Comparison of ENCODE assay signal across 28 cellular contexts in the genomic region with DNA sequence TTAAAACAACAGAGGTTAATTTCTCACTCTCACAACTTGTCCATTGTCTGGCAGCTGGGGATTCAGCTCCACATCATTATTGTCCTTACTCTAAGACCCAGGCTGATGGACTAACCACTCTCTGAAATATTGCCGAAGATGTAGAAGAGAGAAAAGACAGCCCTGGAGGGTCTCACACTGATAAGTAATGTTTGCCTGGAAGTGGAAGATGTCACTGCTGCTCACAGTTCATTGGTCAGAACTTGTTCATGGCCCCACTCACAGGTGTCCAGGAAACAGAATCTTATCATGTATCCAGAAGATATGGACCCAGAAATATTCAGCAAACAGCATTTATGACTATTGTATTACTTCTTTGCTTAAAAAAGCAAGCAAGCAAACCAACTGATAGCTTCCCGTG.
"Had no signal": no experiment of that assay in that cellular context is flagged by ENCODE, and none has a peak within 500 bp of the region (broad histone marks: within the 10 kb centered on the region; RNA-seq: fewer than 3 reads in every experiment).

No MANE protein-coding gene starts in this region.

- H3K4me1 ChIP-seq: body of pancreas, breast epithelium had no signal

- FAIRE-seq: astrocyte had no signal

- H3K36me3 ChIP-seq: breast epithelium, WERI-Rb-1 had no signal

- ATAC-seq: activated CD8-positive, alpha-beta memory T cell treated with anti-CD3 and anti-CD28 coated beads, Interleukin-2, amount 10 ng/mL, durations not matched to agents 7 days and 5 days; body of pancreas had no signal

- H3K27ac Mint-ChIP-seq: activated CD4-positive, alpha-beta memory T cell treated with anti-CD3 and anti-CD28 coated beads, Interleukin-2, amount 10 ng/mL, durations not matched to agents 7 days and 5 days; activated CD8-positive, alpha-beta memory T cell treated with anti-CD3 and anti-CD28 coated beads, Interleukin-2, amount 10 ng/mL, durations not matched to agents 7 days and 5 days; activated naive CD4-positive, alpha-beta T cell treated with anti-CD3 and anti-CD28 coated beads, Interleukin-2, amount 10 ng/mL, durations not matched to agents 7 days and 5 days; activated naive CD8-positive, alpha-beta T cell had no signal

- H3K9me3 Mint-ChIP-seq: activated naive CD4-positive, alpha-beta T cell treated with anti-CD3 and anti-CD28 coated beads, Interleukin-2, amount 10 ng/mL, durations not matched to agents 7 days and 5 days had no signal

- H3K4me1 Mint-ChIP-seq: activated CD4-positive, alpha-beta memory T cell treated with anti-CD3 and anti-CD28 coated beads, Interleukin-2, amount 10 ng/mL, durations not matched to agents 7 days and 5 days; activated CD8-positive, alpha-beta memory T cell treated with anti-CD3 and anti-CD28 coated beads, Interleukin-2, amount 10 ng/mL, durations not matched to agents 7 days and 5 days; activated naive CD4-positive, alpha-beta T cell treated with anti-CD3 and anti-CD28 coated beads, Interleukin-2, amount 10 ng/mL, durations not matched to agents 7 days and 5 days had no signal

- H3K27ac ChIP-seq: body of pancreas, breast epithelium, KMS-11, WERI-Rb-1 had no signal

- H3K4me3 ChIP-seq: body of pancreas, breast epithelium had no signal

- H3K27me3 ChIP-seq: body of pancreas, breast epithelium had no signal

- H3K4me3 Mint-ChIP-seq: activated CD4-positive, alpha-beta memory T cell treated with anti-CD3 and anti-CD28 coated beads, Interleukin-2, amount 10 ng/mL, durations not matched to agents 7 days and 5 days; activated CD8-positive, alpha-beta memory T cell treated with anti-CD3 and anti-CD28 coated beads, Interleukin-2, amount 10 ng/mL, durations not matched to agents 7 days and 5 days; activated naive CD4-positive, alpha-beta T cell treated with anti-CD3 and anti-CD28 coated beads, Interleukin-2, amount 10 ng/mL, durations not matched to agents 7 days and 5 days; activated naive CD8-positive, alpha-beta T cell had no signal

- H3K27me3 Mint-ChIP-seq: activated CD4-positive, alpha-beta memory T cell treated with anti-CD3 and anti-CD28 coated beads, Interleukin-2, amount 10 ng/mL, durations not matched to agents 7 days and 5 days; activated CD8-positive, alpha-beta memory T cell treated with anti-CD3 and anti-CD28 coated beads, Interleukin-2, amount 10 ng/mL, durations not matched to agents 7 days and 5 days; activated naive CD8-positive, alpha-beta T cell had no signal

- H3K36me3 Mint-ChIP-seq: activated CD8-positive, alpha-beta memory T cell treated with anti-CD3 and anti-CD28 coated beads, Interleukin-2, amount 10 ng/mL, durations not matched to agents 7 days and 5 days; activated naive CD4-positive, alpha-beta T cell treated with anti-CD3 and anti-CD28 coated beads, Interleukin-2, amount 10 ng/mL, durations not matched to agents 7 days and 5 days had no signal

- DNase-seq: activated CD4-positive, alpha-beta memory T cell treated with anti-CD3 and anti-CD28 coated beads, Interleukin-2, amount 10 ng/mL, durations not matched to agents 7 days and 5 days; activated CD4-positive, alpha-beta T cell treated with anti-CD3 and anti-CD28 coated beads for 1 hour; activated CD4-positive, alpha-beta T cell treated with anti-CD3 and anti-CD28 coated beads for 48 hours; activated CD4-positive, CD25-positive, alpha-beta regulatory T cell; activated CD8-positive, alpha-beta memory T cell treated with anti-CD3 and anti-CD28 coated beads for 24 hours; activated CD8-positive, alpha-beta memory T cell treated with anti-CD3 and anti-CD28 coated beads, Interleukin-2, amount 10 ng/mL, durations not matched to agents 7 days and 5 days; activated CD8-positive, alpha-beta memory T cell treated with anti-CD3 and anti-CD28 coated beads, Interleukin-2, amount 50 U/mL, for 48 hours; activated effector memory CD4-positive, alpha-beta T cell treated with Interleukin-2 at 50 U/mL for 16 hours; activated naive CD4-positive, alpha-beta T cell treated with anti-CD3 and anti-CD28 coated beads, Interleukin-2, amount 10 ng/mL, durations not matched to agents 7 days and 5 days; activated T-cell treated with anti-CD3 and anti-CD28 coated beads, Interleukin-2, amount 50 U/mL, for 48 hours; body of pancreas; caudate nucleus; NCI-H1105 treated with DMSO at 0.1 percent for 48 hours; NCI-H1436; NCI-H1694 treated with DMSO at 0.1 percent for 48 hours; NCI-H2029; NCI-H345; NCI-H524 treated with DMSO at 0.1 percent for 48 hours; NCI-H748 treated with DMSO at 0.1 percent for 48 hours; NK-92 treated with Interleukin-12 subunit alpha and Interleukin-12 subunit beta, amount 100 ng/mL, for 24 hours; OCI-M1; Right ventricle myocardium superior; T1000; WERI-Rb-1 had no signal

- H3K9me3 ChIP-seq: body of pancreas, breast epithelium had no signal
